ENCODE assay signal across 1 cellular context in the genomic region with DNA sequence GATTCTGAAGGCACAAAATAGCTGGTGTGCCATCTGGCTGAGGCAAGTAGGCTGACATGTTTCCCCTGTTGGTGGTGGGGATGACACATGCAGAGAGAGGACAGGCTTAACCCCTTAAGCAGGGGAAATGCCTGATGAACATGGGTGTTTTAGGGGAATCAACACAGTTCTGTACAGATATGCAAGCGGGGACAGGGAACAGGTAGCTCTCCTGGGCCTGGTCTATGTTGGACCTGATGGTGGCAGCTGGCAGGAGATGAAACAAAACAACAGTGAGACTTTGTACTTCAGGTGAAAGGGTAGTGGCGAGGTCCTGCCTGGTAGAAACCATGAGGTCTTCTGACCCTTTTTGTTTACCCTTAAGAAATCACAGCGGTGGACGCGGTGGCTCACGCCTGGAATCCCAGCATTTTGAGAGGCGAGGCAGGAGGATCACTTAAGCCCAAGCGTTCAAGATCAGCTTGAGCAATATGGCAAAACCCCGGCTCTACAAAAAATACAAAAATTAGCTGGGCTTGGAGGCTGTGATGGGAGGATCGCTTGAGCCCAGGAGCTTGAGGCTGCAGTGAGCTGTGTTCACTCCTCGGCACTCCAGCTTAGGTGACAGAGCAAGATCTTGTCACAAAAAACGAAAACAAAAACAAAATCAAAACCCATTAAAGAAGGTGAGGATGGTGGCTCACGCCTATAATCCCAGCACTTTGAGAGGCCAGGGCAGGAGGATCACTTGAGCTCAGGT.
A peak's percentile ranks its signal among the peaks of the same experiment; 100 is the strongest.
TF ChIP-seq lines count a peak whose summit lies in the region.

No MANE protein-coding gene starts in this region.

TF ChIP-seq in HepG2, 621 proteins besides CTCF, POLR2A, EP300 and RAD21 (continued from another document and continues in another):
- TF ChIP-seq KDM2A (CRISPR knock-in tag; IDR thresholded peaks at IDR 0.05; ENCODE audit: borderline replicate concordance, low read depth) (peak; percentile 42; the same call in 1 of the 2 replicates), HNF4G (IDR thresholded peaks at IDR 0.05; ENCODE audit: borderline replicate concordance, low read depth, low read length) (peak; percentile 78), HNF4G (CRISPR knock-in tag; IDR thresholded peaks at IDR 0.05; ENCODE audit: borderline replicate concordance, low read depth) (peak; percentile 76; the same call in 1 of the 2 replicates), NR2F1 (CRISPR knock-in tag; IDR thresholded peaks at IDR 0.05) (peak; percentile 39 to 73; a peak in 3 of 4 replicates), PAF1 (CRISPR knock-in tag; IDR thresholded peaks at IDR 0.05) (no peak), AGO2 (optimal IDR thresholded peaks at IDR 0.05; ENCODE audit: low read depth, low read length) (no peak), TARDBP (CRISPR knock-in tag; IDR thresholded peaks at IDR 0.05) (peak; percentile 62; the same call in 1 of the 2 replicates), SSRP1 (CRISPR knock-in tag; IDR thresholded peaks at IDR 0.05) (0 out of 2 replicates have a peak, but pooled peaks have one; percentile 29), ZNF263 (CRISPR knock-in tag; IDR thresholded peaks at IDR 0.05) (no peak), ZNF552 (CRISPR knock-in tag; IDR thresholded peaks at IDR 0.05; ENCODE audit: borderline replicate concordance) (no peak), ZNF816 (CRISPR knock-in tag; IDR thresholded peaks at IDR 0.05; ENCODE audit: borderline replicate concordance) (no peak), GZF1 (CRISPR knock-in tag; IDR thresholded peaks at IDR 0.05) (no peak), CBFB (CRISPR knock-in tag; IDR thresholded peaks at IDR 0.05) (no peak), POLR2G (IDR thresholded peaks at IDR 0.05; ENCODE audit: low read depth, low read length) (no peak), ZNF616 (CRISPR knock-in tag; IDR thresholded peaks at IDR 0.05; ENCODE audit: low read depth) (no peak), SIN3A (IDR thresholded peaks at IDR 0.05; ENCODE audit: borderline replicate concordance, low read depth, low read length) (no peak), NFRKB (IDR thresholded peaks at IDR 0.05) (no peak), ZNF790 (CRISPR knock-in tag; IDR thresholded peaks at IDR 0.05; ENCODE audit: borderline replicate concordance) (no peak), KMT2B (CRISPR knock-in tag; IDR thresholded peaks at IDR 0.05) (no peak), KDM5B (CRISPR knock-in tag; IDR thresholded peaks at IDR 0.05; ENCODE audit: borderline replicate concordance) (no peak), NR2C2 (CRISPR knock-in tag; IDR thresholded peaks at IDR 0.05; ENCODE audit: borderline replicate concordance) (peak; percentile 53; the same call in 1 of the 2 replicates), SRF (IDR thresholded peaks at IDR 0.05; ENCODE audit: low read depth, low read length) (no peak), ATRX (CRISPR knock-in tag; IDR thresholded peaks at IDR 0.05; ENCODE audit: borderline replicate concordance) (no peak), TAF15 (IDR thresholded peaks at IDR 0.05; ENCODE audit: low read depth, low read length, poor library complexity, severe bottlenecking) (no peak), ZNF7 (CRISPR knock-in tag; IDR thresholded peaks at IDR 0.05) (no peak), ZMYM2 (CRISPR knock-in tag; IDR thresholded peaks at IDR 0.05) (peak; percentile 72; the same call in 1 of the 2 replicates), SOX6 (IDR thresholded peaks at IDR 0.05) (no peak), SOX6 (CRISPR knock-in tag; IDR thresholded peaks at IDR 0.05) (peak; percentile 76), GABPA (IDR thresholded peaks at IDR 0.05; ENCODE audit: low read depth, low read length) (no peak), GABPA (CRISPR knock-in tag; IDR thresholded peaks at IDR 0.05; ENCODE audit: low read depth) (0 out of 2 replicates have a peak, but pooled peaks have one; percentile 31), ZNF558 (CRISPR knock-in tag; IDR thresholded peaks at IDR 0.05; ENCODE audit: borderline replicate concordance) (no peak), ZNF614 (CRISPR knock-in tag; IDR thresholded peaks at IDR 0.05; ENCODE audit: borderline replicate concordance) (no peak), SAP130 (CRISPR knock-in tag; IDR thresholded peaks at IDR 0.05; ENCODE audit: low read depth) (peak; percentile 63), TEAD3 (CRISPR knock-in tag; optimal IDR thresholded peaks at IDR 0.05; ENCODE audit: borderline replicate concordance) (no peak), DR1 (CRISPR knock-in tag; IDR thresholded peaks at IDR 0.05) (no peak)
- TF ChIP-seq, protein P1, sequence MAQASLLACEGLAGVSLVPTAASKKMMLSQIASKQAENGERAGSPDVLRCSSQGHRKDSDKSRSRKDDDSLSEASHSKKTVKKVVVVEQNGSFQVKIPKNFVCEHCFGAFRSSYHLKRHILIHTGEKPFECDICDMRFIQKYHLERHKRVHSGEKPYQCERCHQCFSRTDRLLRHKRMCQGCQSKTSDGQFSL (CRISPR knock-in tag; IDR thresholded peaks at IDR 0.05) = no peak
- TF ChIP-seq, protein P2, sequence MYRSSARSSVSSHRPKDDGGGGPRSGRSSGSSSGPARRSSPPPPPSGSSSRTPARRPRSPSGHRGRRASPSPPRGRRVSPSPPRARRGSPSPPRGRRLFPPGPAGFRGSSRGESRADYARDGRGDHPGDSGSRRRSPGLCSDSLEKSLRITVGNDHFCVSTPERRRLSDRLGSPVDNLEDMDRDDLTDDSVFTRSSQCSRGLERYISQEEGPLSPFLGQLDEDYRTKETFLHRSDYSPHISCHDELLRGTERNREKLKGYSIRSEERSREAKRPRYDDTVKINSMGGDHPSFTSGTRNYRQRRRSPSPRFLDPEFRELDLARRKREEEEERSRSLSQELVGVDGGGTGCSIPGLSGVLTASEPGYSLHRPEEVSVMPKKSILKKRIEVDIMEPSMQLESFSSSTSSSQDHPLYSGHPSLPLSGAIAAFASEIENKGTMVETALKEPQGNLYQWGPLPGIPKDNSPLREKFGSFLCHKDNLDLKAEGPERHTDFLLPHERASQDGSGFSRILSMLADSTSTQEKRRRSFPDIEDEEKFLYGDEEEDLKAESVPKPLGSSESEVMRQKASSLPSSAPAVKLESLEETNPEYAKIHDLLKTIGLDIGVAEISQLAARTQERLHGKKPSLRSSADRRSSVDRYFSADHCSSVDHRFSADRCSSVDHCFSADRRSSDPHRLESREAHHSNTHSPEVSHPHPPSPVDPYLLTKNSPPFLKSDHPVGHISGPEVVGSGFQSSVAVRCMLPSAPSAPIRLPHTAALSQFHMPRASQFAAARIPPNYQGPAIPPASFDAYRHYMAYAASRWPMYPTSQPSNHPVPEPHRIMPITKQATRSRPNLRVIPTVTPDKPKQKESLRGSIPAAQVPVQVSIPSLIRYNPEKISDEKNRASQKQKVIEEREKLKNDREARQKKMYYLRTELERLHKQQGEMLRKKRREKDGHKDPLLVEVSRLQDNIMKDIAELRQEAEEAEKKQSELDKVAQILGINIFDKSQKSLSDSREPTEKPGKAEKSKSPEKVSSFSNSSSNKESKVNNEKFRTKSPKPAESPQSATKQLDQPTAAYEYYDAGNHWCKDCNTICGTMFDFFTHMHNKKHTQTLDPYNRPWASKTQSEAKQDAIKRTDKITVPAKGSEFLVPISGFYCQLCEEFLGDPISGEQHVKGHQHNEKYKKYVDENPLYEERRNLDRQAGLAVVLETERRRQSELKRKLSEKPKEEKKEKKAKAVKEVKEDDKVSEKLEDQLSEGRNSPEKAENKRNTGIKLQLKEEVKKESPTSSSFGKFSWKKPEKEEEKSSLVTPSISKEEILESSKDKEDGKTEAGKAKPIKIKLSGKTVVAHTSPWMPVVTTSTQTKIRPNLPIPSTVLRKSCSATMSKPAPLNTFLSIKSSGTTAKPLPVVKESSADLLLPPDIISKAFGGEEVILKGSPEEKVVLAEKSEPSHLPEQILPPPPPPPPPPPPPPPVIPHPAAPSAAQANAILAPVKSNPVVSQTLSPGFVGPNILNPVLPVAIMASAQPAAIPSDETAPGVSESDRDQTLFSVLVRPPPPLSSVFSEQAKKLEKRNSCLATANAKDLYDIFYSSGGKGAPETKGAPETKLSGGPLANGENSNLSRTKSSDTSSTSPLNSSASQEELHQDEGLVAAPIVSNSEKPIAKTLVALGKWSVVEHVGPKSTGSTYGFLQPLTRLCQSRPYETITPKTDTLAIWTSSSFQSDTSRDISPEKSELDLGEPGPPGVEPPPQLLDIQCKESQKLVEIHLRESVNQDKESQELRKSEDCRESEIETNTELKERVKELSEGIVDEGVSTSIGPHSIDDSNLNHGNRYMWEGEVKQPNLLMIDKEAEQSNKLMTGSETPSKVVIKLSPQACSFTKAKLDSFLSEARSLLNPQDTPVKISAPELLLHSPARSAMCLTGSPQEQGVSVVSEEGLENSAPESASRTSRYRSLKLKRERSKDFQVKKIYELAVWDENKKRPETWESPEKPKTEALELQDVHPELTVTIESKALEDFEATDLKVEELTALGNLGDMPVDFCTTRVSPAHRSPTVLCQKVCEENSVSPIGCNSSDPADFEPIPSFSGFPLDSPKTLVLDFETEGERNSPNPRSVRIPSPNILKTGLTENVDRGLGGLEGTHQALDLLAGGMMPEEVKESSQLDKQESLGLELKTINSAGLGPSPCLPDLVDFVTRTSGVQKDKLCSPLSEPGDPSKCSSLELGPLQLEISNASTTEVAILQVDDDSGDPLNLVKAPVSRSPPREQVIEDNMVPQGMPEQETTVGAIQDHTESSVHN (CRISPR knock-in tag; IDR thresholded peaks at IDR 0.05) = no peak
- TF ChIP-seq, protein P3, sequence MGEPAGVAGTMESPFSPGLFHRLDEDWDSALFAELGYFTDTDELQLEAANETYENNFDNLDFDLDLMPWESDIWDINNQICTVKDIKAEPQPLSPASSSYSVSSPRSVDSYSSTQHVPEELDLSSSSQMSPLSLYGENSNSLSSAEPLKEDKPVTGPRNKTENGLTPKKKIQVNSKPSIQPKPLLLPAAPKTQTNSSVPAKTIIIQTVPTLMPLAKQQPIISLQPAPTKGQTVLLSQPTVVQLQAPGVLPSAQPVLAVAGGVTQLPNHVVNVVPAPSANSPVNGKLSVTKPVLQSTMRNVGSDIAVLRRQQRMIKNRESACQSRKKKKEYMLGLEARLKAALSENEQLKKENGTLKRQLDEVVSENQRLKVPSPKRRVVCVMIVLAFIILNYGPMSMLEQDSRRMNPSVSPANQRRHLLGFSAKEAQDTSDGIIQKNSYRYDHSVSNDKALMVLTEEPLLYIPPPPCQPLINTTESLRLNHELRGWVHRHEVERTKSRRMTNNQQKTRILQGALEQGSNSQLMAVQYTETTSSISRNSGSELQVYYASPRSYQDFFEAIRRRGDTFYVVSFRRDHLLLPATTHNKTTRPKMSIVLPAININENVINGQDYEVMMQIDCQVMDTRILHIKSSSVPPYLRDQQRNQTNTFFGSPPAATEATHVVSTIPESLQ (CRISPR knock-in tag; conservative IDR thresholded peaks at IDR 0.05) = 0 out of 2 replicates have a peak, but pooled peaks have one; percentile 70
- TF ChIP-seq, protein P4, sequence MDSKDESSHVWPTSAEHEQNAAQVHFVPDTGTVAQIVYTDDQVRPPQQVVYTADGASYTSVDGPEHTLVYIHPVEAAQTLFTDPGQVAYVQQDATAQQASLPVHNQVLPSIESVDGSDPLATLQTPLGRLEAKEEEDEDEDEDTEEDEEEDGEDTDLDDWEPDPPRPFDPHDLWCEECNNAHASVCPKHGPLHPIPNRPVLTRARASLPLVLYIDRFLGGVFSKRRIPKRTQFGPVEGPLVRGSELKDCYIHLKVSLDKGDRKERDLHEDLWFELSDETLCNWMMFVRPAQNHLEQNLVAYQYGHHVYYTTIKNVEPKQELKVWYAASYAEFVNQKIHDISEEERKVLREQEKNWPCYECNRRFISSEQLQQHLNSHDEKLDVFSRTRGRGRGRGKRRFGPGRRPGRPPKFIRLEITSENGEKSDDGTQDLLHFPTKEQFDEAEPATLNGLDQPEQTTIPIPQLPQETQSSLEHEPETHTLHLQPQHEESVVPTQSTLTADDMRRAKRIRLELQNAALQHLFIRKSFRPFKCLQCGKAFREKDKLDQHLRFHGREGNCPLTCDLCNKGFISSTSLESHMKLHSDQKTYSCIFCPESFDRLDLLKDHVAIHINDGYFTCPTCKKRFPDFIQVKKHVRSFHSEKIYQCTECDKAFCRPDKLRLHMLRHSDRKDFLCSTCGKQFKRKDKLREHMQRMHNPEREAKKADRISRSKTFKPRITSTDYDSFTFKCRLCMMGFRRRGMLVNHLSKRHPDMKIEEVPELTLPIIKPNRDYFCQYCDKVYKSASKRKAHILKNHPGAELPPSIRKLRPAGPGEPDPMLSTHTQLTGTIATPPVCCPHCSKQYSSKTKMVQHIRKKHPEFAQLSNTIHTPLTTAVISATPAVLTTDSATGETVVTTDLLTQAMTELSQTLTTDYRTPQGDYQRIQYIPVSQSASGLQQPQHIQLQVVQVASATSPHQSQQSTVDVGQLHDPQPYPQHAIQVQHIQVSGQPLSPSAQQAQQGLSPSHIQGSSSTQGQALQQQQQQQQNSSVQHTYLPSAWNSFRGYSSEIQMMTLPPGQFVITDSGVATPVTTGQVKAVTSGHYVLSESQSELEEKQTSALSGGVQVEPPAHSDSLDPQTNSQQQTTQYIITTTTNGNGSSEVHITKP (CRISPR knock-in tag; IDR thresholded peaks at IDR 0.05; ENCODE audit: low read depth) = peak; percentile 69; the same call in 1 of the 2 replicates
- TF ChIP-seq, protein P5, sequence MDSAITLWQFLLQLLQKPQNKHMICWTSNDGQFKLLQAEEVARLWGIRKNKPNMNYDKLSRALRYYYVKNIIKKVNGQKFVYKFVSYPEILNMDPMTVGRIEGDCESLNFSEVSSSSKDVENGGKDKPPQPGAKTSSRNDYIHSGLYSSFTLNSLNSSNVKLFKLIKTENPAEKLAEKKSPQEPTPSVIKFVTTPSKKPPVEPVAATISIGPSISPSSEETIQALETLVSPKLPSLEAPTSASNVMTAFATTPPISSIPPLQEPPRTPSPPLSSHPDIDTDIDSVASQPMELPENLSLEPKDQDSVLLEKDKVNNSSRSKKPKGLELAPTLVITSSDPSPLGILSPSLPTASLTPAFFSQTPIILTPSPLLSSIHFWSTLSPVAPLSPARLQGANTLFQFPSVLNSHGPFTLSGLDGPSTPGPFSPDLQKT (CRISPR knock-in tag; IDR thresholded peaks at IDR 0.05; ENCODE audit: borderline replicate concordance) = no peak
- TF ChIP-seq, protein P6, sequence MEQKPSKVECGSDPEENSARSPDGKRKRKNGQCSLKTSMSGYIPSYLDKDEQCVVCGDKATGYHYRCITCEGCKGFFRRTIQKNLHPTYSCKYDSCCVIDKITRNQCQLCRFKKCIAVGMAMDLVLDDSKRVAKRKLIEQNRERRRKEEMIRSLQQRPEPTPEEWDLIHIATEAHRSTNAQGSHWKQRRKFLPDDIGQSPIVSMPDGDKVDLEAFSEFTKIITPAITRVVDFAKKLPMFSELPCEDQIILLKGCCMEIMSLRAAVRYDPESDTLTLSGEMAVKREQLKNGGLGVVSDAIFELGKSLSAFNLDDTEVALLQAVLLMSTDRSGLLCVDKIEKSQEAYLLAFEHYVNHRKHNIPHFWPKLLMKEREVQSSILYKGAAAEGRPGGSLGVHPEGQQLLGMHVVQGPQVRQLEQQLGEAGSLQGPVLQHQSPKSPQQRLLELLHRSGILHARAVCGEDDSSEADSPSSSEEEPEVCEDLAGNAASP (CRISPR knock-in tag; IDR thresholded peaks at IDR 0.05; ENCODE audit: borderline replicate concordance) = 0 out of 2 replicates have a peak, but pooled peaks have one; percentile 28
- TF ChIP-seq, protein P7, sequence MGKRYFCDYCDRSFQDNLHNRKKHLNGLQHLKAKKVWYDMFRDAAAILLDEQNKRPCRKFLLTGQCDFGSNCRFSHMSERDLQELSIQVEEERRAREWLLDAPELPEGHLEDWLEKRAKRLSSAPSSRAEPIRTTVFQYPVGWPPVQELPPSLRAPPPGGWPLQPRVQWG (CRISPR knock-in tag; IDR thresholded peaks at IDR 0.05; ENCODE audit: borderline replicate concordance, low read depth) = no peak
- TF ChIP-seq, protein P8, sequence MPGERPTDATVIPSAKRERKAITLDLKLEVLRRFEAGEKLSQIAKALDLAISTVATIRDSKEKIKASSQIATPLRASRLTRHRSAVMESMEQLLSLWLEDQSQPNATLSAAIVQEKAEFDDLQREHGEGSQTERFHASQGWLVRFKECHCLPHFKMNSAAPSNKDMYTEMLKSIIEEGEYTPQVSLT (CRISPR knock-in tag; IDR thresholded peaks at IDR 0.05; ENCODE audit: borderline replicate concordance, low read depth) = no peak
